ENCODE assay signal across 1 cellular context in genomic region chr7:39637400-39637799, GRCh38.
TF ChIP-seq lines count a peak whose summit lies in the region.

No MANE protein-coding gene starts in this region.

TF ChIP-seq in GM12878, 131 proteins besides CTCF, POLR2A, EP300 and RAD21:
- TF ChIP-seq ZBTB40 (IDR thresholded peaks at IDR 0.05; ENCODE audit: borderline replicate concordance) (peak; percentile 49; the same call in 1 of the 2 replicates), ZNF24 (IDR thresholded peaks at IDR 0.05) (0 out of 2 replicates have a peak, but pooled peaks have one; percentile 36), BRCA1 (IDR thresholded peaks at IDR 0.05; ENCODE audit: low read depth, low read length) (no peak)
